Comparison of ENCODE assay signal across 5 cellular contexts in the genomic region with DNA sequence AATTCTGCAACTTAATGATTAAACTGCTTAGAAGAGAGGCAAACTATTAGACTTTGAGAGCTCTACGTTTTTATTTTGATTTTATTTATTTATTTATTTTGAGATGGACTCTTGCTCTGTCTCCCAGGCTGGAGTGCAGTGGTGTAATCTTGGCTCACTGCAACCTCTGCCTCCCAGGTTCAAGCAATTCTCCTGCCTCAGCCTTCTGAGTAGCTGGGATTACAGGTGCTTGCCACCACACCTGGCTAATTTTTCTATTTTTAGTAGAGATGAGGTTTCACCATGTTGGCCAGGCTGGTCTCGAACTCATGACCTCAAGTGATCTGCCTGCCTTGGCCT. TPM values are rescaled to one million over a fixed set of nuclear protein-coding genes. Genes with fewer than 3 reads are reported as not detected.
A peak's percentile ranks its signal among the peaks of the same experiment; 100 is the strongest.
DNase-seq lines count a peak whose midpoint lies in the region; ATAC-seq, FAIRE-seq and TF ChIP-seq lines count a peak whose summit lies in the region.
"Not testable (repeated sequence)": the region's sequence is repeated elsewhere in the genome, so short reads cannot be mapped to it uniquely, and the experiment has no call there.

No MANE protein-coding gene starts in this region.

- peak overlapping the region; percentile 37; the same call in 1 of the 2 replicates for H3K9ac ChIP-seq in HepG2 (ENCODE audit: insufficient read depth, low read depth, low read length)

- not testable (repeated sequence) for FAIRE-seq in HepG2 (lab: Jason Lieb, UNC)

- not testable (repeated sequence) for ATAC-seq in HepG2; right lobe of liver; stimulated activated effector memory CD8-positive, alpha-beta T cell treated with anti-CD3 and anti-CD28 coated beads, Interleukin-12 subunit alpha, Interleukin-12 subunit beta, amount 100 ng/mL, for 72 hours

- peaks cover 38% of the 10 kb centered on the region for H3K4me1 Mint-ChIP-seq in Caco-2 (ENCODE audit: low read depth, unreplicated experiment)
- H3K4me1 Mint-ChIP-seq in stimulated activated effector memory CD8-positive, alpha-beta T cell treated with anti-CD3 and anti-CD28 coated beads, Interleukin-12 subunit alpha, Interleukin-12 subunit beta, amount 100 ng/mL, for 72 hours, result peaks cover 28% of the 10 kb centered on the region
- H3K4me1 Mint-ChIP-seq in type B pancreatic cell (ENCODE audit: unreplicated experiment), result peaks cover 12% of the 10 kb centered on the region

- peak overlapping the region; percentile 89 for H3K27ac Mint-ChIP-seq in Caco-2 (ENCODE audit: unreplicated experiment)
- peak overlapping the region; percentile 44 for H3K27ac Mint-ChIP-seq in stimulated activated effector memory CD8-positive, alpha-beta T cell treated with anti-CD3 and anti-CD28 coated beads, Interleukin-12 subunit alpha, Interleukin-12 subunit beta, amount 100 ng/mL, for 72 hours
- H3K27ac Mint-ChIP-seq in type B pancreatic cell, result peak overlapping the region; percentile 73

- BruUV-seq in Caco-2 (replicated peaks; lab: Mats Ljungman, UMichigan); HepG2 (replicated peaks; lab: Mats Ljungman, UMichigan): not testable (repeated sequence)

- in situ Hi-C loops in HepG2 (cut with HindIII; ENCODE audit: extremely low pct_ligation_motif_present, low pct_unique_long_range_greater_than_20kb), result not testable (repeated sequence)

- not testable (repeated sequence) for H3K36me3 Mint-ChIP-seq in Caco-2 (ENCODE audit: insufficient read depth, unreplicated experiment); stimulated activated effector memory CD8-positive, alpha-beta T cell treated with anti-CD3 and anti-CD28 coated beads, Interleukin-12 subunit alpha, Interleukin-12 subunit beta, amount 100 ng/mL, for 72 hours; type B pancreatic cell

- not testable (repeated sequence) for H3K27me3 Mint-ChIP-seq in Caco-2 (ENCODE audit: insufficient read depth, unreplicated experiment); type B pancreatic cell

- POLR2A ChIA-PET in Caco-2 (lab: Charles Lee), result interaction anchor here (0.7 to 1.3 kb wide), 4 partner anchors 10 to 103 kb away, joined by 3 to 9 read pairs (median 6); a partner anchor contains a TSS
- POLR2A ChIA-PET in HepG2 (lab: Yijun Ruan, JAX), result interaction anchor here (0.7 to 2.2 kb wide), 17 partner anchors 10 to 228 kb away, joined by 3 to 33 read pairs (median 5); a partner anchor contains a TSS

- intact Hi-C loops in Caco-2 (cut with micrococcal nuclease; ENCODE audit: unreplicated experiment) (loop anchor here (1.0 kb wide), 2 partner anchors 9 to 24 kb away; no protein-coding TSS in a partner anchor), HepG2 (cut with micrococcal nuclease; ENCODE audit: unreplicated experiment) (loop anchor here (1.0 kb wide), 3 partner anchors 12 to 25 kb away; a partner anchor contains a TSS)
- intact Hi-C loops in right lobe of liver (cut with DNase I), result not testable (repeated sequence)

- H3K4me3 Mint-ChIP-seq in Caco-2 (ENCODE audit: unreplicated experiment), result peak overlapping the region; percentile 49
- H3K4me3 Mint-ChIP-seq in stimulated activated effector memory CD8-positive, alpha-beta T cell treated with anti-CD3 and anti-CD28 coated beads, Interleukin-12 subunit alpha, Interleukin-12 subunit beta, amount 100 ng/mL, for 72 hours; type B pancreatic cell: not testable (repeated sequence)

- peaks cover 54% of the 10 kb centered on the region for H3K4me1 ChIP-seq in Caco-2
- peaks cover 94% of the 10 kb centered on the region for H3K4me1 ChIP-seq in HepG2 (ENCODE audit: insufficient read depth, low read length)
- H3K4me1 ChIP-seq in right lobe of liver, result peaks cover 0 to 76% (median 33%) of the 10 kb centered on the region in 4 donors

- H3K36me3 ChIP-seq in Caco-2 (ENCODE audit: control insufficient read depth, insufficient read depth, low read length); HepG2 (replicated peaks in 1 of 2; ENCODE audit: control insufficient read depth in 1 of 2, insufficient read depth in 2 of 2, low read length in 2 of 2); right lobe of liver: not testable (repeated sequence)

- CTCF ChIA-PET in Caco-2 (lab: Charles Lee), result interaction anchor here (0.7 to 1.2 kb wide), 4 partner anchors 9 to 103 kb away, joined by 3 to 5 read pairs (median 3); a partner anchor contains a TSS
- CTCF ChIA-PET in HepG2 (lab: Yijun Ruan, JAX; ENCODE audit: low intra/inter-chr PET ratio, low total read pairs), result not testable (repeated sequence)

- not testable (repeated sequence) for H3K9me3 Mint-ChIP-seq in Caco-2 (ENCODE audit: unreplicated experiment); stimulated activated effector memory CD8-positive, alpha-beta T cell treated with anti-CD3 and anti-CD28 coated beads, Interleukin-12 subunit alpha, Interleukin-12 subunit beta, amount 100 ng/mL, for 72 hours; type B pancreatic cell

- H3K27ac ChIP-seq in HepG2 (ENCODE audit: extremely low read length, insufficient read depth, low read length) (peak overlapping the region; percentile 83), right lobe of liver (peak overlapping the region; percentile 10 to 88 (median 83))

- H3K9me3 ChIP-seq in Caco-2; HepG2 (ENCODE audit: low read length); right lobe of liver: not testable (repeated sequence)

- TF ChIP-seq POLR2A in HepG2 (IDR thresholded peaks at IDR 0.05; ENCODE audit: insufficient read depth in 1 of 2, low read depth in 2 of 2, low read length in 2 of 2); right lobe of liver (IDR thresholded peaks at IDR 0.05): not testable (repeated sequence)

- 0% methylated on average over 2 of the region's 2 CpGs for WGBS in HepG2 (ENCODE audit: low lambda C conversion rate)
- WGBS in right lobe of liver (ENCODE audit: insufficient coverage, low coverage, low lambda C conversion rate, missing lambda C conversion rate), result 25% methylated on average over 2 of the region's 2 CpGs

- not testable (repeated sequence) for H2AFZ ChIP-seq in HepG2 (ENCODE audit: low read length)

- H3K27me3 ChIP-seq in Caco-2 (replicated peaks; ENCODE audit: control insufficient read depth, insufficient read depth, low read length); HepG2 (ENCODE audit: control insufficient read depth in 1 of 2, insufficient read depth in 2 of 2, low read length in 2 of 2); right lobe of liver: not testable (repeated sequence)

- TF ChIP-seq RAD21 in HepG2 (CRISPR knock-in tag; IDR thresholded peaks at IDR 0.05), result not testable (repeated sequence)

- not testable (repeated sequence) for TF ChIP-seq EP300 in HepG2 (IDR thresholded peaks at IDR 0.05; ENCODE audit: low read depth in 2 of 2, low read length in 2 of 2); HepG2 (CRISPR knock-in tag; IDR thresholded peaks at IDR 0.05; ENCODE audit: borderline replicate concordance)

- H3K4me3 ChIP-seq in Caco-2 (ENCODE audit: low read depth, low read length); HepG2 (replicated peaks in 1 of 3; ENCODE audit: insufficient read depth in 1 of 3, low read depth in 2 of 3, low read length in 3 of 3); right lobe of liver: not testable (repeated sequence)

- not testable (repeated sequence) for DNase-seq in Caco-2; HepG2 (ENCODE audit: low spot score); right lobe of liver; stimulated activated effector memory CD8-positive, alpha-beta T cell treated with anti-CD3 and anti-CD28 coated beads, Interleukin-12 subunit alpha, Interleukin-12 subunit beta, amount 100 ng/mL, for 72 hours (ENCODE audit: low spot score in 2 of 2); type B pancreatic cell (ENCODE audit: extremely low spot score, unreplicated experiment)

- H3K79me2 ChIP-seq in HepG2 (ENCODE audit: insufficient read depth, low read length), result not testable (repeated sequence)

- H4K20me1 ChIP-seq in HepG2 (ENCODE audit: insufficient read depth, low read length), result not testable (repeated sequence)

- TF ChIP-seq CTCF in Caco-2 (IDR thresholded peaks at IDR 0.05; ENCODE audit: insufficient read depth in 1 of 2, low read depth in 1 of 2, low read length in 1 of 2, severe bottlenecking in 1 of 2, unreplicated experiment in 1 of 2); HepG2 (CRISPR knock-in tag; IDR thresholded peaks at IDR 0.05); right lobe of liver (IDR thresholded peaks at IDR 0.05); type B pancreatic cell (conservative IDR thresholded peaks at IDR 0.05): not testable (repeated sequence)

- peak overlapping the region; percentile 71; the same call in 1 of the 2 replicates for H3K4me2 ChIP-seq in HepG2 (ENCODE audit: low read depth, low read length)

RNA-seq across cellular contexts. Expression of a gene that starts 24.8 kb away (rescaled TPM):
- 57.8 and 64.2 TPM in 2 replicates for total RNA-seq in Caco-2 (2022)
- 173 and 246 TPM in 2 replicates for total RNA-seq in HepG2 (2016; rRNA removed; fragmentation: Illumina TruSeq; extraction: Trizol)
- total RNA-seq in HepG2 (2016; cell fraction: cytosol; rRNA removed; fragmentation: Illumina TruSeq; extraction: Trizol; ENCODE audit: low read depth), result 50.1 and 56.5 TPM in 2 replicates
- total RNA-seq in HepG2 (2016; cell fraction: insoluble cytoplasmic fraction; rRNA removed; fragmentation: Illumina TruSeq; extraction: Trizol), result 166 and 239 TPM in 2 replicates
- total RNA-seq in HepG2 (2016; cell fraction: membrane; rRNA removed; fragmentation: Illumina TruSeq; extraction: Trizol), result 84.9 and 96.5 TPM in 2 replicates
- total RNA-seq in HepG2 (2016; cell fraction: nucleus; rRNA removed; fragmentation: Illumina TruSeq; extraction: Trizol), result 91.2 and 93.1 TPM in 2 replicates
- 822 and 951 TPM in 2 replicates for polyA plus RNA-seq in HepG2 (2011; rRNA removed)
- 1,188 and 1,378 TPM in 2 replicates for polyA plus RNA-seq in HepG2 (2011; cell fraction: cytosol; rRNA removed)
- polyA plus RNA-seq in HepG2 (2011; cell fraction: nucleus; rRNA removed), result 444 and 605 TPM in 2 replicates
- polyA plus RNA-seq in HepG2 (2012), result 656 and 669 TPM in 2 replicates
- polyA plus RNA-seq in HepG2 (2016; cell fraction: cytosol; fragmentation: Illumina TruSeq; extraction: Trizol; ENCODE audit: low read depth), result 43.1 and 46.9 TPM in 2 replicates
- polyA plus RNA-seq in HepG2 (2016; cell fraction: insoluble cytoplasmic fraction; fragmentation: Illumina TruSeq; extraction: Trizol; ENCODE audit: low read depth), result 237 and 238 TPM in 2 replicates
- 58.7 and 59.1 TPM in 2 replicates for polyA plus RNA-seq in HepG2 (2016; cell fraction: membrane; fragmentation: Illumina TruSeq; extraction: Trizol; ENCODE audit: low read depth)
- polyA plus RNA-seq in HepG2 (2016; cell fraction: nucleus; fragmentation: Illumina TruSeq; extraction: Trizol; ENCODE audit: insufficient read depth, low read depth), result 110 and 124 TPM in 2 replicates
- 19.7 and 3,602 TPM in 2 replicates for polyA minus RNA-seq in HepG2 (2011; rRNA and poly(A)+ RNA removed; ENCODE audit: low replicate concordance)
- 634 and 723 TPM in 2 replicates for polyA minus RNA-seq in HepG2 (2011; cell fraction: cytosol; rRNA and poly(A)+ RNA removed)
- 230 and 413 TPM in 2 replicates for polyA minus RNA-seq in HepG2 (2011; cell fraction: nucleus; rRNA and poly(A)+ RNA removed)
- 1,000 to 10,000 TPM in 2 of 6 experiments, 100 to 1,000 TPM in 4; 151 to 2,070 (median 532) TPM for total RNA-seq in right lobe of liver
- total RNA-seq in type B pancreatic cell (ENCODE audit: low replicate concordance), result 79.1 and 95.1 TPM in 2 replicates

RNA-seq across cellular contexts. Expression of a gene that starts 49.4 kb away (rescaled TPM):
- total RNA-seq in Caco-2 (2022), result 15.0 and 15.2 TPM in 2 replicates
- total RNA-seq in HepG2 (2016; rRNA removed; fragmentation: Illumina TruSeq; extraction: Trizol), result 31.1 and 51.3 TPM in 2 replicates
- total RNA-seq in HepG2 (2016; cell fraction: cytosol; rRNA removed; fragmentation: Illumina TruSeq; extraction: Trizol; ENCODE audit: low read depth), result 8.8 and 9.4 TPM in 2 replicates
- 28.3 and 49.0 TPM in 2 replicates for total RNA-seq in HepG2 (2016; cell fraction: insoluble cytoplasmic fraction; rRNA removed; fragmentation: Illumina TruSeq; extraction: Trizol)
- total RNA-seq in HepG2 (2016; cell fraction: membrane; rRNA removed; fragmentation: Illumina TruSeq; extraction: Trizol), result 13.2 and 16.4 TPM in 2 replicates
- 28.7 and 30.6 TPM in 2 replicates for total RNA-seq in HepG2 (2016; cell fraction: nucleus; rRNA removed; fragmentation: Illumina TruSeq; extraction: Trizol)
- 6.2 and 9.8 TPM in 2 replicates for polyA plus RNA-seq in HepG2 (2011; rRNA removed)
- polyA plus RNA-seq in HepG2 (2011; cell fraction: cytosol; rRNA removed), result 3.9 and 4.5 TPM in 2 replicates
- 5.5 and 6.2 TPM in 2 replicates for polyA plus RNA-seq in HepG2 (2011; cell fraction: nucleus; rRNA removed)
- 8.1 and 13.3 TPM in 2 replicates for polyA plus RNA-seq in HepG2 (2012)
- 0.77 and 1.1 TPM in 2 replicates for polyA plus RNA-seq in HepG2 (2016; cell fraction: cytosol; fragmentation: Illumina TruSeq; extraction: Trizol; ENCODE audit: low read depth)
- 25.0 and 27.9 TPM in 2 replicates for polyA plus RNA-seq in HepG2 (2016; cell fraction: insoluble cytoplasmic fraction; fragmentation: Illumina TruSeq; extraction: Trizol; ENCODE audit: low read depth)
- 3.1 and 3.4 TPM in 2 replicates for polyA plus RNA-seq in HepG2 (2016; cell fraction: membrane; fragmentation: Illumina TruSeq; extraction: Trizol; ENCODE audit: low read depth)
- polyA plus RNA-seq in HepG2 (2016; cell fraction: nucleus; fragmentation: Illumina TruSeq; extraction: Trizol; ENCODE audit: insufficient read depth, low read depth), result 36.4 and 41.0 TPM in 2 replicates
- polyA minus RNA-seq in HepG2 (2011; rRNA and poly(A)+ RNA removed; ENCODE audit: low replicate concordance), result 10.4 and 16.3 TPM in 2 replicates
- polyA minus RNA-seq in HepG2 (2011; cell fraction: cytosol; rRNA and poly(A)+ RNA removed), result 9.9 and 12.0 TPM in 2 replicates
- polyA minus RNA-seq in HepG2 (2011; cell fraction: nucleus; rRNA and poly(A)+ RNA removed), result 21.0 and 21.8 TPM in 2 replicates
- 1 to 10 TPM; 2.9 to 8.1 (median 4.3) TPM for total RNA-seq in right lobe of liver
- total RNA-seq in type B pancreatic cell (ENCODE audit: low replicate concordance), result 13.9 and 20.7 TPM in 2 replicates
